In the genomic region with DNA sequence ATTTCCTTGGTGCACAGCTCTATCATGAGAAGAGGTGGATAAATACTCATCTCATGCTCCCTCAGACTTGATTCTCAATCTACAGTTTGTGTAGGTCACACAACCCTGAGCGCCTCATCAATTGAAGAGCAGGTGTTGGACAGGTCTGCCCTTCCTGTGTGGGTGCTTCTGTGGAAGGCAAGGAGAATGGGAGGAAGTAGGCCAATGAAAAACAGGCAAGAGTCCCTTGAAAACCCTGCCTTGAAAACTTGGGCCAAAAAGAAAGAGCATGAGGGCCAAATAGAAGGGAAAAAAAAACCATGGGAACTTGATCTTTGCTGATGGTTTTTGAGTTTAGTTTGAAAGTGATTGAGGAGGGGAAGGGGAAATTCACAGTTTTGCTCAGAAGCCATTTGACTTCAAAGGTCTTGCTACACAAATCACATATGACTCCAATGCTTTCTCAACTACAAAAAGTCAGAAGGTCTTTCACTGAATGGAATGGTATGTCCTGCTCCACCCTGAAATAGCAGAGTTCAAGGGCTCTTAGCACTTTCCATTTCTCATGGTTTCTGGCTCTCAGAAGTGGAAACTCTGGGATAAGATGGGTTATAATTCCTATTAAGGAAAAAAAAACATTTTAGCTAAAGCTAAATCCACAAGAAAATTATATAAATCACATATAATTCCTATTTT, we compare ENCODE assay signal across 14 cellular contexts. TPM values are rescaled to one million over a fixed set of nuclear protein-coding genes. Genes with fewer than 3 reads are reported as not detected.
DNase-seq lines count a peak whose midpoint lies in the region; ATAC-seq and TF ChIP-seq lines count a peak whose summit lies in the region.
"Had no signal": no experiment of that assay in that cellular context is flagged by ENCODE, and none has a peak within 500 bp of the region (broad histone marks: within the 10 kb centered on the region; RNA-seq: fewer than 3 reads in every experiment).

No MANE protein-coding gene starts in this region.

- no peaks in the 10 kb centered on the region for H3K4me1 ChIP-seq in Loucy (ENCODE audit: insufficient read depth, low read length, poor library complexity, severe bottlenecking)
- H3K4me1 ChIP-seq: SJSA1 had no signal

- in situ Hi-C loops in G401 (cut with HindIII; ENCODE audit: low sequenced_read_pairs): no loop called here

- ATAC-seq in HG03280 (IDR thresholded peaks at IDR 0.05; ENCODE audit: unreplicated experiment): no peak
- ATAC-seq: activated CD8-positive, alpha-beta T cell treated with anti-CD3 and anti-CD28 coated beads for 36 hours; stimulated activated naive CD8-positive, alpha-beta T cell treated with anti-CD3 and anti-CD28 coated beads, Interleukin-15, amount 100 ng/mL, for 72 hours had no signal

- DNase-seq in AG10803 (ENCODE audit: low read depth): peak; percentile 38
- DNase-seq in fibroblast of the aortic adventitia (ENCODE audit: low read depth): peak; percentile 77
- DNase-seq in osteocyte (ENCODE audit: extremely low spot score, unreplicated experiment): no peak
- DNase-seq in MG63: no peak
- DNase-seq in SIG-M5 (lab: John Stamatoyannopoulos, UW): no peak
- no peak for DNase-seq in G401 (ENCODE audit: low spot score)
- DNase-seq: activated CD8-positive, alpha-beta T cell treated with anti-CD3 and anti-CD28 coated beads for 36 hours; MV-4-11; stimulated activated naive CD8-positive, alpha-beta T cell treated with anti-CD3 and anti-CD28 coated beads, Interleukin-15, amount 100 ng/mL, for 72 hours had no signal

- no peaks in the 10 kb centered on the region for H3K9me3 Mint-ChIP-seq in osteocyte (ENCODE audit: unreplicated experiment)
- H3K9me3 Mint-ChIP-seq: activated CD8-positive, alpha-beta T cell treated with anti-CD3 and anti-CD28 coated beads for 36 hours; neural crest cell; stimulated activated naive CD8-positive, alpha-beta T cell treated with anti-CD3 and anti-CD28 coated beads, Interleukin-15, amount 100 ng/mL, for 72 hours had no signal

- H3K9me2 ChIP-seq in Loucy (replicated peaks; ENCODE audit: low read depth, low read length): no peaks in the 10 kb centered on the region

- no peaks in the 10 kb centered on the region for H3F3A ChIP-seq in Loucy (ENCODE audit: low read depth)

- no peak overlapping the region for H3K9ac ChIP-seq in Loucy (ENCODE audit: low read depth, low read length, poor library complexity, severe bottlenecking)

- H3K4me1 Mint-ChIP-seq in osteocyte (ENCODE audit: unreplicated experiment): peaks cover 30% of the 10 kb centered on the region
- H3K4me1 Mint-ChIP-seq: neural crest cell; stimulated activated naive CD8-positive, alpha-beta T cell treated with anti-CD3 and anti-CD28 coated beads, Interleukin-15, amount 100 ng/mL, for 72 hours had no signal

- no peaks in the 10 kb centered on the region for H3K27me3 ChIP-seq in Loucy (ENCODE audit: insufficient read depth, low read length, poor library complexity, severe bottlenecking)
- H3K27me3 ChIP-seq in MG63: no peaks in the 10 kb centered on the region
- H3K27me3 ChIP-seq: SJSA1 had no signal

- no peaks in the 10 kb centered on the region for H4K20me1 ChIP-seq in Loucy (ENCODE audit: insufficient read depth, low read length, poor library complexity, severe bottlenecking)

- no peak for TF ChIP-seq CTCF in AG10803 (conservative IDR thresholded peaks at IDR 0.05; ENCODE audit: low read length)
- TF ChIP-seq CTCF in Loucy (conservative IDR thresholded peaks at IDR 0.05; ENCODE audit: low read length): no peak
- no peak for TF ChIP-seq CTCF in fibroblast of the aortic adventitia (IDR thresholded peaks at IDR 0.05; ENCODE audit: insufficient read depth, low read length)
- TF ChIP-seq CTCF in osteocyte (IDR thresholded peaks at IDR 0.05): no peak

- H3K36me3 Mint-ChIP-seq in osteocyte (ENCODE audit: unreplicated experiment): no peaks in the 10 kb centered on the region

- H3K9me3 ChIP-seq in Loucy (ENCODE audit: insufficient read depth, low read depth, low read length): no peaks in the 10 kb centered on the region
- no peaks in the 10 kb centered on the region for H3K9me3 ChIP-seq in MG63
- H3K9me3 ChIP-seq: SJSA1 had no signal

- H3K4me3 Mint-ChIP-seq in osteocyte (ENCODE audit: unreplicated experiment): no peak overlapping the region
- H3K4me3 Mint-ChIP-seq: activated CD8-positive, alpha-beta T cell treated with anti-CD3 and anti-CD28 coated beads for 36 hours; neural crest cell; stimulated activated naive CD8-positive, alpha-beta T cell treated with anti-CD3 and anti-CD28 coated beads, Interleukin-15, amount 100 ng/mL, for 72 hours had no signal

- H3K36me3 ChIP-seq in Loucy (ENCODE audit: insufficient read depth, low read length) (no peaks in the 10 kb centered on the region), MG63 (no peaks in the 10 kb centered on the region)
- H3K36me3 ChIP-seq: SJSA1 had no signal

- no peaks in the 10 kb centered on the region for H3K27me3 Mint-ChIP-seq in osteocyte (ENCODE audit: unreplicated experiment)
- H3K27me3 Mint-ChIP-seq: stimulated activated naive CD8-positive, alpha-beta T cell treated with anti-CD3 and anti-CD28 coated beads, Interleukin-15, amount 100 ng/mL, for 72 hours had no signal

- peak overlapping the region; percentile 66 for H3K27ac Mint-ChIP-seq in osteocyte (ENCODE audit: unreplicated experiment)
- H3K27ac Mint-ChIP-seq: activated CD8-positive, alpha-beta T cell treated with anti-CD3 and anti-CD28 coated beads for 36 hours; stimulated activated naive CD8-positive, alpha-beta T cell treated with anti-CD3 and anti-CD28 coated beads, Interleukin-15, amount 100 ng/mL, for 72 hours had no signal

- H3K4me3 ChIP-seq in AG10803 (ENCODE audit: low read length): no peak overlapping the region
- no peak overlapping the region for H3K4me3 ChIP-seq in Loucy (ENCODE audit: low read length, poor library complexity, severe bottlenecking)
- H3K4me3 ChIP-seq in fibroblast of the aortic adventitia (ENCODE audit: low read depth, low read length): no peak overlapping the region
- H3K4me3 ChIP-seq in MG63: no peak overlapping the region
- H3K4me3 ChIP-seq: SJSA1 had no signal

- H2AFZ ChIP-seq in Loucy (ENCODE audit: low read length): 0 out of 2 replicates have a peak overlapping the region, but pooled peaks have one; percentile 6

- no peak overlapping the region for H3K4me2 ChIP-seq in Loucy (ENCODE audit: low read depth, low read length, poor library complexity, severe bottlenecking)

- no peaks in the 10 kb centered on the region for H3K79me2 ChIP-seq in Loucy (ENCODE audit: insufficient read depth, low read length)

RNA-seq across cellular contexts. Expression of a gene that starts 37.2 kb away (rescaled TPM):
- total RNA-seq in fibroblast of the aortic adventitia (ENCODE audit: low replicate concordance) (213 and 299 TPM in 2 replicates), osteocyte (120 and 122 TPM in 2 replicates)
- total RNA-seq in MG63 (2014; rRNA removed; shearing (Covaris generic); ENCODE audit: low replicate concordance): 408 and 422 TPM in 2 replicates
- total RNA-seq in G401 (2014; rRNA removed; shearing (Covaris generic)): 1,040 and 1,132 TPM in 2 replicates
- total RNA-seq: activated CD8-positive, alpha-beta T cell treated with anti-CD3 and anti-CD28 coated beads for 36 hours; neural crest cell had no signal

RNA-seq across cellular contexts. Expression of a gene that starts 59.8 kb away (rescaled TPM):
- total RNA-seq in fibroblast of the aortic adventitia (ENCODE audit: low replicate concordance) (0.45 TPM in 1 of 2 replicates, not detected in the other), osteocyte (not detected in 2 replicates)
- total RNA-seq in MG63 (2014; rRNA removed; shearing (Covaris generic); ENCODE audit: low replicate concordance): not detected in 2 replicates
- not detected in 2 replicates for total RNA-seq in G401 (2014; rRNA removed; shearing (Covaris generic))
- total RNA-seq: activated CD8-positive, alpha-beta T cell treated with anti-CD3 and anti-CD28 coated beads for 36 hours; neural crest cell; SJSA1; skeletal muscle tissue had no signal

Comparison
In these comparisons a context has a peak if more than half of its experiments do, and no peak if none do; other contexts are left out.
1. DNase-seq: peak in AG10803 (single experiment) and fibroblast of the aortic adventitia (single experiment); none in osteocyte (single experiment), MG63 (single experiment), SIG-M5 (single experiment) and G401 (single experiment).